Comparison of ENCODE assay signal across 10 cellular contexts in the genomic region with DNA sequence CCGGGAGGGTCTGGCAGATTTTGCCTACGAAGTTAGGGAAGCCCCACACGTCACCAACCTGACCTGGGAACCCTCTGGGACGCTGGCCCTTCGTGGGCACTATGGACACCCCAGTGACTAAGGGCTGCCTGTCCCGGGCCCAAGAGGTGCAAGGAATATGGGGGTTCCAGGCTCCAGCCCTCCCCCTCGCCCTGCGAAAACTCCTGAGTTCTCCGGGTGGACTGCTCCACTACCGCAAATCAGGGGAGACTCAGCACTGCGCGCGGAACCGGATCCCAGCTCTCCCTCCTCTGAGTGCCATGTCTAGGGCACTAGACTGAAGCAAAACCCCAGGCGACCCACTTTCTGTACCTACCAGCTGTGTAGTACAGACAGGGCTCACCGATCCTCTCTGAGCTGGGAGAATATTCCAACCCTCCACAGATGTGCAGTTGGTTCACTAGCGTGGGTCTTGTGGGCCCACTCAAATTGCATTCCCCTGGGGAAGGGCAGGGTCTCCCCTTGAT. TPM values are rescaled to one million over a fixed set of nuclear protein-coding genes. Genes with fewer than 3 reads are reported as not detected.
DNase-seq lines count a peak whose midpoint lies in the region; ATAC-seq, FAIRE-seq and TF ChIP-seq lines count a peak whose summit lies in the region.
"Had no signal": no experiment of that assay in that cellular context is flagged by ENCODE, and none has a peak within 500 bp of the region (broad histone marks: within the 10 kb centered on the region; RNA-seq: fewer than 3 reads in every experiment).

Gene ARL5C (minus strand): TSS at position 318 of the 506 bp plus-strand sequence. CDS start 401 bp downstream, outside the sequence.

- H3K27me3 ChIP-seq in breast epithelium (no peaks in the 10 kb centered on the region), mucosa of stomach (ENCODE audit: control insufficient read depth, insufficient read depth, low read length) (peaks cover 21% of the 10 kb centered on the region)

- H3K9me3 Mint-ChIP-seq in MCF 10A (ENCODE audit: unreplicated experiment): no peaks in the 10 kb centered on the region

- H3K27ac ChIP-seq in breast epithelium (no peak within 1 kb of the TSS), cingulate gyrus (ENCODE audit: low read depth, low read length) (peak within 1 kb of the TSS; percentile 8), urinary bladder (ENCODE audit: low read depth) (no peak within 1 kb of the TSS)

- DNase-seq in breast epithelium (ENCODE audit: low spot score in 2 of 2) (no peak), MCF 10A (ENCODE audit: unreplicated experiment) (no peak), GM19239 (ENCODE audit: insufficient read length, low spot score) (no peak)
- DNase-seq: PC-3 had no signal

- CTCF ChIA-PET in MCF 10A (lab: Yijun Ruan, JAX): interaction anchor here (0.6 to 5.1 kb wide), 3 partner anchors 10 to 91 kb away, joined by 3 to 44 read pairs (median 4); no protein-coding TSS in a partner anchor

- ATAC-seq in HG03442 (IDR thresholded peaks at IDR 0.05; ENCODE audit: unreplicated experiment) (no peak), HG03571 (IDR thresholded peaks at IDR 0.05; ENCODE audit: unreplicated experiment) (no peak)
- ATAC-seq: PC-3 had no signal

- H3K4me1 ChIP-seq in breast epithelium (peaks cover 0 to 2% of the 10 kb centered on the region in 2 donors), mucosa of stomach (ENCODE audit: control insufficient read depth, insufficient read depth, low read length) (peaks cover 19% of the 10 kb centered on the region), urinary bladder (ENCODE audit: insufficient read depth) (no peaks in the 10 kb centered on the region)

- POLR2A ChIA-PET in MCF 10A (lab: Yijun Ruan, JAX): interaction anchor here (0.5 to 0.7 kb wide), 2 partner anchors 36 to 460 kb away, joined by 3 read pairs; no protein-coding TSS in a partner anchor

- no peaks in the 10 kb centered on the region for H3K36me3 ChIP-seq in breast epithelium
- H3K36me3 ChIP-seq in mucosa of stomach (ENCODE audit: control insufficient read depth, insufficient read depth, low read length): no peaks in the 10 kb centered on the region
- H3K36me3 ChIP-seq in urinary bladder (ENCODE audit: insufficient read depth): no peaks in the 10 kb centered on the region

- no peak within 1 kb of the TSS for H3K4me3 Mint-ChIP-seq in MCF 10A (ENCODE audit: unreplicated experiment)

- H3K9me3 ChIP-seq in breast epithelium (no peaks in the 10 kb centered on the region), mucosa of stomach (ENCODE audit: control insufficient read depth, low read length) (no peaks in the 10 kb centered on the region)

- 54% methylated on average over 17 of the region's 17 CpGs for WGBS in urinary bladder

- no peak within 1 kb of the TSS for H3K27ac Mint-ChIP-seq in MCF 10A (ENCODE audit: low read depth, unreplicated experiment)

- no peak for FAIRE-seq in GM19239 (lab: Jason Lieb, UNC)
- FAIRE-seq: endometrium had no signal

- peaks cover 22% of the 10 kb centered on the region for H3K27me3 Mint-ChIP-seq in MCF 10A (ENCODE audit: insufficient read depth, unreplicated experiment)

- no TSS peak for BruUV-seq in MCF 10A (replicated peaks; lab: Mats Ljungman, UMichigan)

- H3K36me3 Mint-ChIP-seq in MCF 10A (ENCODE audit: insufficient read depth, unreplicated experiment): no peaks in the 10 kb centered on the region

- H3K4me1 Mint-ChIP-seq in MCF 10A (ENCODE audit: insufficient read depth, unreplicated experiment): peaks cover 18% of the 10 kb centered on the region

- peak within 1 kb of the TSS; percentile 50 for H3K9ac ChIP-seq in mucosa of stomach (ENCODE audit: low read length)

- TF ChIP-seq CTCF in breast epithelium (IDR thresholded peaks at IDR 0.05) (no peak), MCF 10A (IDR thresholded peaks at IDR 0.05; ENCODE audit: unreplicated experiment) (no peak)

- no peak for TF ChIP-seq POLR2A in breast epithelium (IDR thresholded peaks at IDR 0.05)

- intact Hi-C loops in breast epithelium (cut with DNase I; ENCODE audit: low total_unique reads): no loop called here
- intact Hi-C loops in MCF 10A (cut with micrococcal nuclease): no loop called here

- H3K4me3 ChIP-seq in breast epithelium (peak within 1 kb of the TSS; percentile 41 to 63 (median 49)), mucosa of stomach (ENCODE audit: low read length) (no peak within 1 kb of the TSS), urinary bladder (ENCODE audit: low read depth, low read length) (peak within 1 kb of the TSS; percentile 43)

RNA-seq across cellular contexts. Expression of gene ARL5C, which starts in this region (rescaled TPM):
- total RNA-seq in breast epithelium (not detected), MCF 10A (2022) (not detected in 2 replicates), urinary bladder (0.37 TPM)
- not detected for polyA plus RNA-seq in urinary bladder
- total RNA-seq: PC-3 had no signal
